24 cellular contexts compared by ENCODE assay signal in the genomic region with DNA sequence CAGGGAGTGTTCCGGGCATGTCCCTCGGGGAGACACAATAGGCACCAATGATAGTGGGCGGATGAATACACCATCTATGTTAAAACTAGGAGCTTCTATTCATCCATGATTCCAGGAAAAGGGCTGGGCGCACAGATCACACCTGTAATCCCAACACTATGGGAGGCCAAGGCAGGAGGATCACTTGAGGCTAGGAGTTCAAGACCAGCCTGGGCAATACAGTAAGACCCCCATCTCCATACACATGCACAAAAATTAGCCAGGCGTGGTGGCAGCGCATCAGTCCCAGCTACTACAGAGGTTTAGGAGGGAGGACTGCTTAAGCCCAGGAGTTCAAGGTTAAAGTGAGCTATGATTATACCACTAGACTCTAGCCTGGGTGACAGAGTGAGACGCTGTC. TPM values are rescaled to one million over a fixed set of nuclear protein-coding genes. Genes with fewer than 3 reads are reported as not detected.
A peak's percentile ranks its signal among the peaks of the same experiment; 100 is the strongest.
DNase-seq lines count a peak whose midpoint lies in the region; ATAC-seq and TF ChIP-seq lines count a peak whose summit lies in the region.
"Had no signal": no experiment of that assay in that cellular context is flagged by ENCODE, and none has a peak within 500 bp of the region (broad histone marks: within the 10 kb centered on the region; RNA-seq: fewer than 3 reads in every experiment).

No MANE protein-coding gene starts in this region.

- H3K4me3 Mint-ChIP-seq in activated naive CD4-positive, alpha-beta T cell treated with anti-CD3 and anti-CD28 coated beads, Interleukin-2, amount 10 ng/mL, durations not matched to agents 7 days and 5 days: peak overlapping the region; percentile 9
- H3K4me3 Mint-ChIP-seq in brain: peak overlapping the region; percentile 95 to 100 (median 97)
- H3K4me3 Mint-ChIP-seq in neural progenitor cell: peak overlapping the region; percentile 37

- no peak overlapping the region for H2AFZ ChIP-seq in DND-41 (ENCODE audit: low read depth, low read length)
- H2AFZ ChIP-seq in neural progenitor cell (replicated peaks): no peak overlapping the region

- H3K4me3 ChIP-seq in DND-41 (ENCODE audit: low read depth in 1 of 2, low read length in 2 of 2) (0 out of 4 replicates have a peak overlapping the region, but pooled peaks of 1 of the 2 experiments have one; percentile 0), neural progenitor cell (no peak overlapping the region)
- H3K4me3 ChIP-seq: mucosa of descending colon, ovary had no signal

- no peaks in the 10 kb centered on the region for H3K9me3 ChIP-seq in DND-41 (ENCODE audit: insufficient read depth, low read length, severe bottlenecking)
- no peaks in the 10 kb centered on the region for H3K9me3 ChIP-seq in neural progenitor cell (ENCODE audit: low read depth)
- H3K9me3 ChIP-seq: mucosa of descending colon, ovary, stomach had no signal

- CTCF ChIA-PET in activated naive CD4-positive, alpha-beta T cell treated with anti-CD3 and anti-CD28 coated beads, Interleukin-2, amount 10 ng/mL, durations not matched to agents 7 days and 5 days (lab: Charles Lee): no interaction called here

- H3K27ac Mint-ChIP-seq in activated naive CD4-positive, alpha-beta T cell treated with anti-CD3 and anti-CD28 coated beads, Interleukin-2, amount 10 ng/mL, durations not matched to agents 7 days and 5 days: no peak overlapping the region
- H3K27ac Mint-ChIP-seq in brain (peak overlapping the region in 3 of 5 experiments; percentile 37 to 97 (median 72)), neural progenitor cell (no peak overlapping the region)

- H3F3A ChIP-seq in neural progenitor cell (ENCODE audit: low read depth): peaks cover 20% of the 10 kb centered on the region

- H3K79me2 ChIP-seq in DND-41 (ENCODE audit: insufficient read depth, low read length): peaks cover 73% of the 10 kb centered on the region
- H3K79me2 ChIP-seq in neural progenitor cell (ENCODE audit: low read depth): peaks cover 74% of the 10 kb centered on the region

- peaks cover 8% of the 10 kb centered on the region for H3K27me3 Mint-ChIP-seq in activated naive CD4-positive, alpha-beta T cell treated with anti-CD3 and anti-CD28 coated beads, Interleukin-2, amount 10 ng/mL, durations not matched to agents 7 days and 5 days
- peaks cover 3% of the 10 kb centered on the region for H3K27me3 Mint-ChIP-seq in brain
- peaks cover 8% of the 10 kb centered on the region for H3K27me3 Mint-ChIP-seq in neural progenitor cell (ENCODE audit: insufficient read depth, low read depth)

- H3K36me3 Mint-ChIP-seq in activated naive CD4-positive, alpha-beta T cell treated with anti-CD3 and anti-CD28 coated beads, Interleukin-2, amount 10 ng/mL, durations not matched to agents 7 days and 5 days: peaks cover 36% of the 10 kb centered on the region
- H3K36me3 Mint-ChIP-seq in brain (peaks cover 62% of the 10 kb centered on the region), neural progenitor cell (peaks cover 37% of the 10 kb centered on the region)

- DNase-seq in activated naive CD4-positive, alpha-beta T cell treated with anti-CD3 and anti-CD28 coated beads, Interleukin-2, amount 10 ng/mL, durations not matched to agents 7 days and 5 days: no peak
- no peak for DNase-seq in activated naive CD4-positive, alpha-beta T cell treated with Interleukin-2 at 50 U/mL for 16 hours
- DNase-seq in DND-41 (no peak), neural progenitor cell (ENCODE audit: low spot score) (no peak), NCI-H82 (lab: John Stamatoyannopoulos, UW) (no peak)
- DNase-seq: activated CD4-positive, alpha-beta T cell treated with anti-CD3 and anti-CD28 coated beads for 1 hour; activated CD8-positive, alpha-beta memory T cell treated with anti-CD3 and anti-CD28 coated beads, Interleukin-2, amount 50 U/mL, for 4 hours; dorsolateral prefrontal cortex; mucosa of descending colon; NCI-H1105; NCI-H526 treated with DMSO at 0.1 percent for 48 hours; ovary; SHP77; stomach had no signal

- H3K27ac ChIP-seq in DND-41 (ENCODE audit: low read length) (no peak overlapping the region), neural progenitor cell (no peak overlapping the region)
- H3K27ac ChIP-seq: dorsolateral prefrontal cortex, ovary, stomach had no signal

- no peak for ATAC-seq in DND-41 (ENCODE audit: insufficient read depth, low read depth)
- ATAC-seq in HG02759 (IDR thresholded peaks at IDR 0.05; ENCODE audit: unreplicated experiment): no peak
- no peak for ATAC-seq in GM21825 (IDR thresholded peaks at IDR 0.05; ENCODE audit: unreplicated experiment)
- ATAC-seq: esophagus mucosa, HCT116, left lobe of liver, mucosa of descending colon, sciatic nerve had no signal

- peaks cover 35% of the 10 kb centered on the region for H3K4me1 ChIP-seq in DND-41 (ENCODE audit: insufficient read depth, low read length)
- H3K4me1 ChIP-seq in neural progenitor cell: no peaks in the 10 kb centered on the region

- H3K9ac ChIP-seq in DND-41 (ENCODE audit: low read depth, low read length) (no peak overlapping the region), neural progenitor cell (no peak overlapping the region)

- H3K27me3 ChIP-seq in DND-41 (ENCODE audit: insufficient read depth, low read length, poor library complexity) (no peaks in the 10 kb centered on the region), neural progenitor cell (peaks cover 17% of the 10 kb centered on the region)
- H3K27me3 ChIP-seq: dorsolateral prefrontal cortex, ovary, stomach had no signal

- peaks cover 41% of the 10 kb centered on the region for H3K36me3 ChIP-seq in DND-41 (ENCODE audit: insufficient read depth, low read length)
- H3K36me3 ChIP-seq in neural progenitor cell: no peaks in the 10 kb centered on the region
- H3K36me3 ChIP-seq: ovary had no signal

- H3K9me3 Mint-ChIP-seq in activated naive CD4-positive, alpha-beta T cell treated with anti-CD3 and anti-CD28 coated beads, Interleukin-2, amount 10 ng/mL, durations not matched to agents 7 days and 5 days: no peaks in the 10 kb centered on the region
- H3K9me3 Mint-ChIP-seq in brain (peaks cover 3 to 19% (median 9%) of the 10 kb centered on the region in 5 experiments), neural progenitor cell (peaks cover 11% of the 10 kb centered on the region)

- peaks cover 33% of the 10 kb centered on the region for H4K20me1 ChIP-seq in DND-41 (ENCODE audit: insufficient read depth, low read length)
- H4K20me1 ChIP-seq in neural progenitor cell (ENCODE audit: low read depth): peaks cover 40% of the 10 kb centered on the region

- H3K4me2 ChIP-seq in DND-41 (ENCODE audit: insufficient read depth, low read length): peak overlapping the region; percentile 98
- H3K4me2 ChIP-seq in neural progenitor cell: no peak overlapping the region

- peaks cover 44% of the 10 kb centered on the region for H3K4me1 Mint-ChIP-seq in activated naive CD4-positive, alpha-beta T cell treated with anti-CD3 and anti-CD28 coated beads, Interleukin-2, amount 10 ng/mL, durations not matched to agents 7 days and 5 days
- H3K4me1 Mint-ChIP-seq in brain (peaks cover 37% of the 10 kb centered on the region), neural progenitor cell (peaks cover 17% of the 10 kb centered on the region)

- TF ChIP-seq CTCF in DND-41 (IDR thresholded peaks at IDR 0.05; ENCODE audit: borderline replicate concordance, extremely low read depth, low read length, poor library complexity, severe bottlenecking) (no peak), brain (conservative IDR thresholded peaks at IDR 0.05) (no peak), neural progenitor cell (IDR thresholded peaks at IDR 0.05) (no peak)

RNA-seq across cellular contexts. Expression of gene NELFA, which starts 2.4 kb away (rescaled TPM):
- polyA plus RNA-seq in brain (ENCODE audit: insufficient read depth, low read depth, low replicate concordance): 57.1 TPM
- 18.0 and 50.3 TPM in 2 replicates for total RNA-seq in neural progenitor cell (ENCODE audit: low replicate concordance)

RNA-seq across cellular contexts. Expression of gene NAT8L, which starts 52.8 kb away (rescaled TPM):
- polyA plus RNA-seq in brain (ENCODE audit: insufficient read depth, low read depth, low replicate concordance): 36.3 TPM
- 0.62 and 3.4 TPM in 2 replicates for total RNA-seq in neural progenitor cell (ENCODE audit: low replicate concordance)
- total RNA-seq: bronchial epithelial cell, glomerular endothelial cell, OCI-LY7 had no signal

Comparison
In these comparisons a context has a peak if more than half of its experiments do, and no peak if none do; other contexts are left out.
1. H3K27ac Mint-ChIP-seq: peak in brain (3 of 5); none in activated naive CD4-positive, alpha-beta T cell treated with anti-CD3 and anti-CD28 coated beads, Interleukin-2, amount 10 ng/mL, durations not matched to agents 7 days and 5 days (single experiment) and neural progenitor cell (single experiment).
2. H3K4me3 Mint-ChIP-seq: peak in every context shown above with its lines; median percentile 97 in brain; 37 in neural progenitor cell; 9 in activated naive CD4-positive, alpha-beta T cell treated with anti-CD3 and anti-CD28 coated beads, Interleukin-2, amount 10 ng/mL, durations not matched to agents 7 days and 5 days.